In genomic region chr9:4081549-4081895, GRCh38 we compare ENCODE assay signal across 2 cellular contexts.
TF ChIP-seq lines count a peak whose summit lies in the region.

No MANE protein-coding gene starts in this region.

TF ChIP-seq in IMR-90, 13 proteins besides CTCF, POLR2A, EP300 and RAD21:
- no peak for TF ChIP-seq MXI1 (IDR thresholded peaks at IDR 0.05; ENCODE audit: borderline replicate concordance, low read depth, low read length)
- no peak for TF ChIP-seq ELK1 (IDR thresholded peaks at IDR 0.05; ENCODE audit: borderline replicate concordance, low read depth, low read length)
- TF ChIP-seq BHLHE40 (IDR thresholded peaks at IDR 0.05; ENCODE audit: low read depth, low read length) = no peak
- no peak for TF ChIP-seq MAFK (IDR thresholded peaks at IDR 0.05; ENCODE audit: low read depth, low read length)
- TF ChIP-seq RCOR1 (IDR thresholded peaks at IDR 0.05; ENCODE audit: insufficient replicate concordance, low read length) = no peak
- no peak for TF ChIP-seq USF2 (IDR thresholded peaks at IDR 0.05; ENCODE audit: low read depth, low read length)
- TF ChIP-seq MAZ (IDR thresholded peaks at IDR 0.05; ENCODE audit: borderline replicate concordance, low read depth, low read length) = no peak
- TF ChIP-seq CHD1 (IDR thresholded peaks at IDR 0.05; ENCODE audit: low read depth, low read length) = no peak
- no peak for TF ChIP-seq SMC3 (IDR thresholded peaks at IDR 0.05; ENCODE audit: low read depth, low read length)
- no peak for TF ChIP-seq RFX5 (IDR thresholded peaks at IDR 0.05; ENCODE audit: low read depth, low read length)
- no peak for TF ChIP-seq NFE2L2 (IDR thresholded peaks at IDR 0.05; ENCODE audit: low read depth, low read length)
- TF ChIP-seq CEBPB (IDR thresholded peaks at IDR 0.05; ENCODE audit: low read depth, low read length) = no peak
- no peak for TF ChIP-seq FOS (IDR thresholded peaks at IDR 0.05; ENCODE audit: low read depth, low read length)

TF ChIP-seq in endothelial cell of umbilical vein, 7 proteins besides CTCF, POLR2A, EP300 and RAD21:
- TF ChIP-seq MAX (IDR thresholded peaks at IDR 0.05; ENCODE audit: insufficient read depth, insufficient read length) (no peak), GATA2 (IDR thresholded peaks at IDR 0.05; ENCODE audit: insufficient read depth, insufficient read length, low read depth, low read length) (no peak), EZH2 (IDR thresholded peaks at IDR 0.05; ENCODE audit: borderline replicate concordance, low read depth, low read length, severe bottlenecking) (peak; percentile 16)
TF ChIP-seq in endothelial cell of umbilical vein: peak in this region for 1.
